ENCODE assay signal across 8 cellular contexts in genomic region chrX:129925305-129926092, GRCh38. TPM values are rescaled to one million over a fixed set of nuclear protein-coding genes. Genes with fewer than 3 reads are reported as not detected.
DNase-seq lines count a peak whose midpoint lies in the region; ATAC-seq and TF ChIP-seq lines count a peak whose summit lies in the region.

No MANE protein-coding gene starts in this region.

- TF ChIP-seq POLR2A in adrenal gland (IDR thresholded peaks at IDR 0.05), result peak in 1 of 2 donors; percentile 20
- no peak for TF ChIP-seq POLR2A in sigmoid colon (IDR thresholded peaks at IDR 0.05)

- H3F3A ChIP-seq in Loucy (ENCODE audit: low read depth), result no peaks in the 10 kb centered on the region; the same call in 1 of the 2 replicates

- no peak overlapping the region for H3K4me2 ChIP-seq in Loucy (ENCODE audit: low read depth, low read length, poor library complexity, severe bottlenecking)

- POLR2A ChIA-PET in T-cell (lab: Charles Lee), result interaction anchor here in 1 of 2 donors (0.7 kb wide), 1 partner anchor 102 kb away, joined by 5 read pairs; no protein-coding TSS in a partner anchor

- peaks cover 3 to 4% (median 3%) of the 10 kb centered on the region in 3 donors for H3K4me1 Mint-ChIP-seq in T-cell

- intact Hi-C loops in adrenal gland (cut with DNase I) (loop anchor here in 1 of 2 donors (10.0 kb wide), 1 partner anchor 129 kb away; no protein-coding TSS in a partner anchor), left ventricle myocardium superior (cut with micrococcal nuclease) (no loop called here), sigmoid colon (cut with DNase I) (loop anchor here (1.0 to 2.0 kb wide), 2 partner anchors 103 to 135 kb away; no protein-coding TSS in a partner anchor)

- DNase-seq in GM12865 (ENCODE audit: low read depth) (peak; percentile 78), T-cell (peak; percentile 39 to 73 (median 59)), adrenal gland (peak; percentile 68 to 91 (median 75)), left ventricle myocardium superior (peak; percentile 37), sigmoid colon (peak; percentile 82)

- H4K20me1 ChIP-seq in Loucy (ENCODE audit: insufficient read depth, low read length, poor library complexity, severe bottlenecking), result no peaks in the 10 kb centered on the region

- peak; percentile 57 to 83 (median 72) for ATAC-seq in T-cell (replicated peaks in 1 of 4)
- peak; percentile 87 for ATAC-seq in left ventricle myocardium superior
- no peak for ATAC-seq in HG02884 (IDR thresholded peaks at IDR 0.05; ENCODE audit: unreplicated experiment)

- H3K36me3 ChIP-seq in Loucy (ENCODE audit: insufficient read depth, low read length) (peaks cover 18% of the 10 kb centered on the region; the same call in 1 of the 2 replicates), adrenal gland (replicated peaks in 1 of 2) (peaks cover 0 to 18% of the 10 kb centered on the region in 2 donors), sigmoid colon (peaks cover 0 to 46% (median 0%) of the 10 kb centered on the region in 4 donors)

- WGBS in adrenal gland, 4 donors, result 17 to 36% (median 25%) methylated on average over 11 to 15 of the region's 15 CpGs
- 43 to 44% methylated on average over 15 of the region's 15 CpGs for WGBS in sigmoid colon, 2 donors

- H3K9me2 ChIP-seq in Loucy (replicated peaks; ENCODE audit: low read depth, low read length), result no peaks in the 10 kb centered on the region

- H3K9ac ChIP-seq in Loucy (ENCODE audit: low read depth, low read length, poor library complexity, severe bottlenecking), result no peak overlapping the region

- H3K79me2 ChIP-seq in Loucy (ENCODE audit: insufficient read depth, low read length), result no peaks in the 10 kb centered on the region

- TF ChIP-seq CTCF in 22Rv1 (IDR thresholded peaks at IDR 0.05) (peak; percentile 71), GM12865 (IDR thresholded peaks at IDR 0.05; ENCODE audit: insufficient read depth, low read depth, low read length, missing control alignments) (peak; percentile 58), Loucy (conservative IDR thresholded peaks at IDR 0.05; ENCODE audit: low read length) (peak; percentile 67), adrenal gland (IDR thresholded peaks at IDR 0.05) (peak; percentile 47 to 79 (median 66)), sigmoid colon (IDR thresholded peaks at IDR 0.05) (peak; percentile 16 to 66 (median 50))

- H3K9me3 Mint-ChIP-seq in T-cell, result no peaks in the 10 kb centered on the region

- H3K27me3 Mint-ChIP-seq in T-cell, result peaks cover 0 to 6% of the 10 kb centered on the region in 2 donors

- H3K27me3 ChIP-seq in Loucy (ENCODE audit: insufficient read depth, low read length, poor library complexity, severe bottlenecking), result no peaks in the 10 kb centered on the region
- H3K27me3 ChIP-seq in adrenal gland, result no peaks in the 10 kb centered on the region
- H3K27me3 ChIP-seq in sigmoid colon, result no peaks in the 10 kb centered on the region

- H3K4me1 ChIP-seq in Loucy (ENCODE audit: insufficient read depth, low read length, poor library complexity, severe bottlenecking), result no peaks in the 10 kb centered on the region
- no peaks in the 10 kb centered on the region for H3K4me1 ChIP-seq in adrenal gland (replicated peaks in 1 of 2)
- no peaks in the 10 kb centered on the region for H3K4me1 ChIP-seq in sigmoid colon

- CTCF ChIA-PET in T-cell (lab: Charles Lee), result interaction anchor here (0.5 to 9.2 kb wide), 27 partner anchors 8 to 324 kb away, joined by 3 to 100 read pairs (median 4); partner anchors contain the start of gene UTP14A (in 2 of the 2)

- H3K9me3 ChIP-seq in Loucy (ENCODE audit: insufficient read depth, low read depth, low read length), result no peaks in the 10 kb centered on the region
- H3K9me3 ChIP-seq in adrenal gland (replicated peaks in 1 of 3), result no peaks in the 10 kb centered on the region
- no peaks in the 10 kb centered on the region for H3K9me3 ChIP-seq in sigmoid colon

- peaks cover 21% of the 10 kb centered on the region for H3K36me3 Mint-ChIP-seq in T-cell

- H3K27ac ChIP-seq in 22Rv1 (no peak overlapping the region), adrenal gland (peak overlapping the region in 1 of 5 donors; percentile 68), sigmoid colon (no peak overlapping the region)

- H3K4me3 ChIP-seq in GM12865 (ENCODE audit: low read depth, low read length), result no peak overlapping the region
- no peak overlapping the region for H3K4me3 ChIP-seq in Loucy (ENCODE audit: low read length, poor library complexity, severe bottlenecking)
- H3K4me3 ChIP-seq in adrenal gland, result no peak overlapping the region
- no peak overlapping the region for H3K4me3 ChIP-seq in sigmoid colon

- H3K4me3 Mint-ChIP-seq in T-cell, result no peak overlapping the region

- H3K27ac Mint-ChIP-seq in T-cell, result no peak overlapping the region

- no peak overlapping the region for H2AFZ ChIP-seq in Loucy (ENCODE audit: low read length)

- no peak for TF ChIP-seq EP300 in sigmoid colon (IDR thresholded peaks at IDR 0.05)

RNA-seq across cellular contexts. Expression of gene UTP14A, which starts 19.5 kb away (rescaled TPM):
- total RNA-seq in T-cell (10 to 100 TPM; 10.7 to 21.7 (median 18.7) TPM), adrenal gland (10 to 100 TPM; 10.1 to 17.5 (median 15.1) TPM), left ventricle myocardium superior (8.0 TPM), sigmoid colon (10 to 100 TPM; 14.4 to 18.2 (median 15.2) TPM)
- polyA plus RNA-seq in adrenal gland (10 to 100 TPM; 10.7 to 28.1 (median 11.1) TPM), sigmoid colon (10 to 100 TPM in 1 of 3 donors, 1 to 10 TPM in 2; 5.5 to 15.6 (median 6.6) TPM)

RNA-seq across cellular contexts. Expression of gene BCORL1, which starts 56.9 kb away (rescaled TPM):
- 10 to 100 TPM in 4 of 5 donors, 1 to 10 TPM in 1; 8.7 to 13.5 (median 12.3) TPM for total RNA-seq in T-cell
- total RNA-seq in adrenal gland, result 10 to 100 TPM in 4 of 8 donors, 1 to 10 TPM in 4; 4.2 to 18.5 (median 10.2) TPM
- polyA plus RNA-seq in adrenal gland, result 1 to 10 TPM; 2.8 to 8.4 (median 5.5) TPM
- 12.4 TPM for total RNA-seq in left ventricle myocardium superior
- 1 to 10 TPM; 2.2 to 5.8 (median 4.2) TPM for total RNA-seq in sigmoid colon
- 1 to 10 TPM; 1.2 to 5.0 (median 1.6) TPM for polyA plus RNA-seq in sigmoid colon
